1 cellular context compared by ENCODE assay signal in genomic region chr18:9022397-9023170, GRCh38.
TF ChIP-seq lines count a peak whose summit lies in the region.

No MANE protein-coding gene starts in this region.

TF ChIP-seq in H1, 55 proteins besides CTCF, POLR2A, EP300 and RAD21:
- TF ChIP-seq, protein P1, sequence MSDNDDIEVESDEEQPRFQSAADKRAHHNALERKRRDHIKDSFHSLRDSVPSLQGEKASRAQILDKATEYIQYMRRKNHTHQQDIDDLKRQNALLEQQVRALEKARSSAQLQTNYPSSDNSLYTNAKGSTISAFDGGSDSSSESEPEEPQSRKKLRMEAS (IDR thresholded peaks at IDR 0.05), result no peak
- TF ChIP-seq BCL11A (IDR thresholded peaks at IDR 0.05; ENCODE audit: low read depth in 2 of 2, low read length in 2 of 2) (no peak), TCF12 (IDR thresholded peaks at IDR 0.05; ENCODE audit: low read depth, low read length) (no peak)
